8 cellular contexts compared by ENCODE assay signal in genomic region chrX:100649550-100650356, GRCh38. TPM values are rescaled to one million over a fixed set of nuclear protein-coding genes. Genes with fewer than 3 reads are reported as not detected.
DNase-seq lines count a peak whose midpoint lies in the region; ATAC-seq and TF ChIP-seq lines count a peak whose summit lies in the region.

No MANE protein-coding gene starts in this region.

- H3K4me1 ChIP-seq in SJCRH30 (peaks cover 42% of the 10 kb centered on the region), H9 (ENCODE audit: insufficient read depth, low read length) (peaks cover 3% of the 10 kb centered on the region; the same call in 1 of the 2 replicates)

- H2AFZ ChIP-seq in H9 (ENCODE audit: low read length): no peak overlapping the region

- no peaks in the 10 kb centered on the region for H3K79me2 ChIP-seq in H9 (ENCODE audit: insufficient read depth, low read length)

- H3K4me3 ChIP-seq in SJCRH30 (peak overlapping the region; percentile 24), foreskin fibroblast (ENCODE audit: low read depth in 1 of 2, low read length in 2 of 2) (peak overlapping the region in 1 of 2 donors; percentile 30)

- H2AK5ac ChIP-seq in H9 (ENCODE audit: insufficient read length, low read length): no peak overlapping the region

- H4K5ac ChIP-seq in H9 (ENCODE audit: insufficient read length, low read depth, low read length): no peak overlapping the region

- H3K4ac ChIP-seq in H9 (ENCODE audit: low read depth, low read length): no peak overlapping the region

- H3K27me3 ChIP-seq in SJCRH30 (no peaks in the 10 kb centered on the region), H9 (ENCODE audit: insufficient read depth, low read length) (no peaks in the 10 kb centered on the region)

- H3K4me3 Mint-ChIP-seq in Calu3 (ENCODE audit: low read depth, unreplicated experiment): no peak overlapping the region
- no peak overlapping the region for H3K4me3 Mint-ChIP-seq in H9

- ATAC-seq in GM19035 (IDR thresholded peaks at IDR 0.05; ENCODE audit: unreplicated experiment) (no peak), HG02981 (IDR thresholded peaks at IDR 0.05; ENCODE audit: unreplicated experiment) (no peak)

- no peak overlapping the region for H2BK120ac ChIP-seq in H9 (ENCODE audit: low read depth, low read length, poor library complexity, severe bottlenecking)

- no peak overlapping the region for H3K14ac ChIP-seq in H9 (ENCODE audit: insufficient read depth, low read length)

- no peak overlapping the region for H4K91ac ChIP-seq in H9 (ENCODE audit: insufficient read length, low read depth, low read length)

- no peaks in the 10 kb centered on the region for H3K79me1 ChIP-seq in H9 (ENCODE audit: insufficient read depth, low read depth, low read length, poor library complexity, severe bottlenecking)

- H3K27ac ChIP-seq in SJCRH30 (peak overlapping the region; percentile 61), H9 (ENCODE audit: insufficient read length, low read depth, low read length) (no peak overlapping the region)

- no CpG with 5 or more reads among the region's 12 CpGs for WGBS in H9 (ENCODE audit: extremely low coverage, insufficient read length, low lambda C conversion rate)

- no peaks in the 10 kb centered on the region for H3K36me3 ChIP-seq in SJCRH30

- no peaks in the 10 kb centered on the region for H4K20me1 ChIP-seq in H9 (ENCODE audit: control insufficient read depth, insufficient read depth, insufficient read length)

- DNase-seq in Calu3 (peak; percentile 75), SJCRH30 (peak; percentile 61 to 70), foreskin fibroblast (peak; percentile 93 to 96), pons (ENCODE audit: low spot score) (peak; percentile 30), SKM-1 treated with dmso at 0.1 percent for 144 hours (lab: John Stamatoyannopoulos, UW; ENCODE audit: unreplicated experiment) (no peak), H9 (no peak)

- intact Hi-C loops in Calu3 (cut with micrococcal nuclease; ENCODE audit: unreplicated experiment): no loop called here

- H3K4me1 Mint-ChIP-seq in Calu3 (ENCODE audit: low read depth, unreplicated experiment) (peaks cover 68% of the 10 kb centered on the region), H9 (peaks cover 20 to 23% of the 10 kb centered on the region in 2 experiments)

- H3K36me3 Mint-ChIP-seq in Calu3 (ENCODE audit: insufficient read depth, unreplicated experiment) (peaks cover 27% of the 10 kb centered on the region), H9 (ENCODE audit: insufficient read depth in 1 of 3, low read depth in 3 of 3) (no peaks in the 10 kb centered on the region; a peak in 3 of 7 replicates)

- H2BK15ac ChIP-seq in H9 (ENCODE audit: low read depth, low read length): no peak overlapping the region

- no peaks in the 10 kb centered on the region for H3K9me3 ChIP-seq in SJCRH30 (replicated peaks)
- H3K9me3 ChIP-seq in H9 (ENCODE audit: control insufficient read depth, low read depth, low read length): peaks cover 4% of the 10 kb centered on the region

- H3K4me2 ChIP-seq in H9 (ENCODE audit: insufficient read depth, insufficient read length, low read length): no peak overlapping the region

- no peak overlapping the region for H3K9ac ChIP-seq in H9 (ENCODE audit: extremely low read depth, insufficient read length, low read length)

- no peaks in the 10 kb centered on the region for H3K23me2 ChIP-seq in H9 (ENCODE audit: insufficient read length, low read depth, low read length, poor library complexity, severe bottlenecking)

- CTCF ChIA-PET in Calu3 (lab: Charles Lee): interaction anchor here (1.3 to 2.1 kb wide), 2 partner anchors 13 to 35 kb away, joined by 7 to 12 read pairs; partner anchors contain the start of gene TSPAN6

- H3K27me3 Mint-ChIP-seq in Calu3 (ENCODE audit: unreplicated experiment) (no peaks in the 10 kb centered on the region), H9 (ENCODE audit: low read depth) (peaks cover 4% of the 10 kb centered on the region)

- H4K8ac ChIP-seq in H9 (replicated peaks; ENCODE audit: insufficient read length, low read depth, low read length): no peak overlapping the region

- no peaks in the 10 kb centered on the region for H3K9me3 Mint-ChIP-seq in Calu3 (ENCODE audit: low read depth, unreplicated experiment)
- H3K9me3 Mint-ChIP-seq in H9: peaks cover 0 to 67% of the 10 kb centered on the region in 2 experiments

- no peak overlapping the region for H2BK12ac ChIP-seq in H9 (ENCODE audit: insufficient read length, low read depth, low read length)

- TF ChIP-seq CTCF in Calu3 (IDR thresholded peaks at IDR 0.05; ENCODE audit: unreplicated experiment): no peak
- no peak for TF ChIP-seq CTCF in foreskin fibroblast (IDR thresholded peaks at IDR 0.05; ENCODE audit: low read depth, low read length)
- TF ChIP-seq CTCF in H9 (conservative IDR thresholded peaks at IDR 0.05): no peak

- H2BK5ac ChIP-seq in H9 (ENCODE audit: insufficient read length, low read length): no peak overlapping the region

- peak overlapping the region; percentile 80 for H3K27ac Mint-ChIP-seq in Calu3 (ENCODE audit: unreplicated experiment)
- no peak overlapping the region; a peak in 1 of 7 replicates for H3K27ac Mint-ChIP-seq in H9

- no peak overlapping the region for H3K23ac ChIP-seq in H9 (ENCODE audit: insufficient read length, low read depth, low read length)

- no TSS peak for BruUV-seq in Calu3 (replicated peaks; lab: Mats Ljungman, UMichigan)

- no peak overlapping the region for H3T11ph ChIP-seq in H9 (ENCODE audit: low read length)

- H2BK20ac ChIP-seq in H9 (ENCODE audit: low read depth, low read length, poor library complexity, severe bottlenecking): no peak overlapping the region

- H3K18ac ChIP-seq in H9 (ENCODE audit: insufficient read length, low read depth, low read length): no peak overlapping the region

- H3K56ac ChIP-seq in H9 (ENCODE audit: insufficient read length, low read depth, low read length): no peak overlapping the region

RNA-seq across cellular contexts. Expression of gene SRPX2, which starts 5.8 kb away (rescaled TPM):
- total RNA-seq in Calu3 (2022) (31.5 and 45.4 TPM in 2 replicates), H9 (2021) (not detected in 2 replicates)
- total RNA-seq in SJCRH30 (2014; rRNA removed; shearing (Covaris generic)): 0.97 and 1.3 TPM in 2 replicates

RNA-seq across cellular contexts. Expression of gene TSPAN6, which starts 13.1 kb away (rescaled TPM):
- total RNA-seq in Calu3 (2022) (69.1 and 70.6 TPM in 2 replicates), H9 (2021) (61.3 and 62.8 TPM in 2 replicates)
- total RNA-seq in SJCRH30 (2014; rRNA removed; shearing (Covaris generic)): 58.8 and 61.7 TPM in 2 replicates

Comparison
In these comparisons a context has a peak if more than half of its experiments do, and no peak if none do; other contexts are left out.
1. DNase-seq: peak in Calu3 (single experiment), SJCRH30 (2 of 2), foreskin fibroblast (2 of 2) and pons (single experiment); none in SKM-1 treated with dmso at 0.1 percent for 144 hours (single experiment) and H9 (single experiment).
2. RNA of gene SRPX2, which starts 5.8 kb away (total RNA-seq): 31.5 to 45.4 TPM in Calu3; 0.97 to 1.3 TPM in SJCRH30 and not detected in H9; every median in the first group is over 10 times any median in the second.